15 cellular contexts compared by ENCODE assay signal in the genomic region with DNA sequence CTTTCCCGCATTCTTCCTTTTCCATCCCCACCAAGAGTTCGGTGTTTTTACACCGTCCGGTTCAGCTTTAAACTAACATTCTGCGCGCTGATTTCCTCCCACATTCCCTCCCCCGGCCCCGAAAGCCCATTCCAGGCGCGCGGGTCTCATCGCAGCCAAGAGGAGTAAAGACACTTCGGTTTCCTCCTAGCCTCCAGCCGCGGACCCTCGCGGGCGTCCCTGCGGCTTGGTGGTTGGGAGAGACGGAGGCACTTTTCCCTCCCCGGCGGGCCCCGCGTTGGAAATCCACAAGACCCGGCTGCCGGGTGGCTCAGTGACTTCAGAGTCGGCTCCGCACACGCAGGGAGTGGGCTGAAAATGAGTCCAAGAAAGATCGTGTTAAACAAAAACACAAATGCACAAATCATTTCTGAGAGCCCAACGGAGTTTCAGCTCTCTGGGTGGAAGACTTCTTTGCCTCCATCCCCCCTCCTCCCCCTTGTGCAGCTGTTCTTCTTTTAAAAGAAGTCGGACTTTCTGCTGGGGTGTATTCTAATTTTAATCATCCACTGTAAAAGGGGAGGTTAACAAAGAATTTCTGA. TPM values are rescaled to one million over a fixed set of nuclear protein-coding genes. Genes with fewer than 3 reads are reported as not detected.
A peak's percentile ranks its signal among the peaks of the same experiment; 100 is the strongest.
DNase-seq lines count a peak whose midpoint lies in the region; ATAC-seq, FAIRE-seq and TF ChIP-seq lines count a peak whose summit lies in the region.
"Had no signal": no experiment of that assay in that cellular context is flagged by ENCODE, and none has a peak within 500 bp of the region (broad histone marks: within the 10 kb centered on the region; RNA-seq: fewer than 3 reads in every experiment).

No MANE protein-coding gene starts in this region.

- H2AFZ ChIP-seq in endothelial cell of umbilical vein (ENCODE audit: low read depth, low read length), result no peak overlapping the region

- H4K20me1 ChIP-seq in endothelial cell of umbilical vein (replicated peaks; ENCODE audit: control insufficient read depth, extremely low read depth, insufficient read depth, low read length), result no peaks in the 10 kb centered on the region

- no peaks in the 10 kb centered on the region for H3K9me1 ChIP-seq in endothelial cell of umbilical vein (replicated peaks; ENCODE audit: control insufficient read depth, extremely low read depth, insufficient read depth, low read length)

- in situ Hi-C loops in gastrocnemius medialis (cut with MboI; ENCODE audit: low sequenced_read_pairs in 4 of 4), result loop anchor here in 2 of 4 donors (10.0 to 25.0 kb wide), 2 partner anchors 180 to 263 kb away; no protein-coding TSS in a partner anchor

- H3K9ac ChIP-seq in endothelial cell of umbilical vein (replicated peaks; ENCODE audit: extremely low read depth, insufficient read depth, low read length), result no peak overlapping the region

- peak; percentile 50 for FAIRE-seq in endothelial cell of umbilical vein (lab: Jason Lieb, UNC)
- FAIRE-seq: kidney had no signal

- DNase-seq in NCI-H524 (lab: John Stamatoyannopoulos, UW), result peak; percentile 21 to 49
- DNase-seq in NCI-H524 treated with DMSO at 0.1 percent for 48 hours (lab: John Stamatoyannopoulos, UW), result no peak
- peak; percentile 47 for DNase-seq in LHCN-M2 (ENCODE audit: low read depth)
- no peak for DNase-seq in endothelial cell of umbilical vein (ENCODE audit: low read depth, low spot score)
- DNase-seq in gastrocnemius medialis, result peak in 1 of 2 donors; percentile 33
- DNase-seq in GF-D8 (lab: John Stamatoyannopoulos, UW), result no peak
- DNase-seq in GM19240 (ENCODE audit: insufficient read length, low spot score), result no peak
- DNase-seq: central memory CD4-positive, alpha-beta T cell; EL; kidney; NCI-H226; Right ventricle myocardium superior; stimulated activated CD4-positive, alpha-beta T cell treated with anti-CD3 and anti-CD28 coated beads, Interleukin-2, amount 100 ng/mL, for 24 hours had no signal

- dilution Hi-C loops in endothelial cell of umbilical vein (cut with MboI; ENCODE audit: extremely low pct_ligation_motif_present, low sequenced_read_pairs), result no loop called here

- H3K4me1 ChIP-seq in endothelial cell of umbilical vein (ENCODE audit: control insufficient read depth, extremely low read depth, insufficient read depth, low read length) (peaks cover 2% of the 10 kb centered on the region), gastrocnemius medialis (peaks cover 12 to 13% of the 10 kb centered on the region in 2 donors)

- H3K9me3 ChIP-seq in endothelial cell of umbilical vein (replicated peaks; ENCODE audit: control insufficient read depth, insufficient read depth, low read length), result no peaks in the 10 kb centered on the region
- no peaks in the 10 kb centered on the region for H3K9me3 ChIP-seq in gastrocnemius medialis

- no TSS peak for BruUV-seq in endothelial cell of umbilical vein (replicated peaks; lab: Mats Ljungman, UMichigan)

- no peak overlapping the region for H3K4me2 ChIP-seq in endothelial cell of umbilical vein (ENCODE audit: insufficient read depth, low read length)

- H3K4me3 ChIP-seq in endothelial cell of umbilical vein (replicated peaks in 1 of 3; ENCODE audit: insufficient read depth in 1 of 3, low read depth in 1 of 3, low read length in 3 of 3), result no peak overlapping the region
- H3K4me3 ChIP-seq in gastrocnemius medialis, result peak overlapping the region; percentile 36 to 57 (median 44)

- CTCF ChIA-PET in endothelial cell of umbilical vein (lab: Charles Lee), result no interaction called here

- H3K36me3 ChIP-seq in endothelial cell of umbilical vein (ENCODE audit: control insufficient read depth in 2 of 2, extremely low read depth in 1 of 2, insufficient read depth in 2 of 2, low read length in 2 of 2) (no peaks in the 10 kb centered on the region), gastrocnemius medialis (no peaks in the 10 kb centered on the region)

- intact Hi-C loops in endothelial cell of umbilical vein (cut with micrococcal nuclease), result no loop called here
- intact Hi-C loops in gastrocnemius medialis (cut with DNase I; ENCODE audit: low total_unique reads), result loop anchor here (5.0 kb wide), 1 partner anchor 265 kb away; no protein-coding TSS in a partner anchor

- no peak for TF ChIP-seq CTCF in endothelial cell of umbilical vein (IDR thresholded peaks at IDR 0.05; ENCODE audit: extremely low read depth in 1 of 2, insufficient read depth in 1 of 2, low read depth in 1 of 2, low read length in 2 of 2)
- TF ChIP-seq CTCF in gastrocnemius medialis (IDR thresholded peaks at IDR 0.05 in 4 of 5, conservative IDR thresholded peaks at IDR 0.05 in 1 of 5), result no peak

- no peak for TF ChIP-seq POLR2A in endothelial cell of umbilical vein (IDR thresholded peaks at IDR 0.05; ENCODE audit: low read depth, low read length)
- no peak for TF ChIP-seq POLR2A in gastrocnemius medialis (IDR thresholded peaks at IDR 0.05)

- ATAC-seq in gastrocnemius medialis (no peak), HG03135 (IDR thresholded peaks at IDR 0.05; ENCODE audit: unreplicated experiment) (no peak)

- H3K27me3 ChIP-seq in endothelial cell of umbilical vein (ENCODE audit: control insufficient read depth in 2 of 2, insufficient read depth in 2 of 2, low read length in 2 of 2) (peaks cover 70 to 95% of the 10 kb centered on the region in 2 experiments), gastrocnemius medialis (peaks cover 52 to 77% (median 72%) of the 10 kb centered on the region in 3 donors)

- H3K27ac ChIP-seq in endothelial cell of umbilical vein (ENCODE audit: insufficient read depth, low read depth, low read length) (no peak overlapping the region), gastrocnemius medialis (peak overlapping the region in 1 of 4 donors; percentile 42)

- H3K79me2 ChIP-seq in endothelial cell of umbilical vein (ENCODE audit: control insufficient read depth, insufficient read depth, low read length), result no peaks in the 10 kb centered on the region

- POLR2A ChIA-PET in endothelial cell of umbilical vein (lab: Charles Lee), result no interaction called here

TF ChIP-seq in endothelial cell of umbilical vein, 7 proteins besides CTCF, POLR2A, EP300 and RAD21:
- TF ChIP-seq, protein P1, sequence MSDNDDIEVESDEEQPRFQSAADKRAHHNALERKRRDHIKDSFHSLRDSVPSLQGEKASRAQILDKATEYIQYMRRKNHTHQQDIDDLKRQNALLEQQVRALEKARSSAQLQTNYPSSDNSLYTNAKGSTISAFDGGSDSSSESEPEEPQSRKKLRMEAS (IDR thresholded peaks at IDR 0.05; ENCODE audit: insufficient read depth, insufficient read length), result no peak
- TF ChIP-seq FOS (IDR thresholded peaks at IDR 0.05; ENCODE audit: borderline replicate concordance, insufficient read depth, low read length) (no peak), EZH2 (IDR thresholded peaks at IDR 0.05; ENCODE audit: borderline replicate concordance, low read depth, low read length, severe bottlenecking) (no peak), GATA2 (IDR thresholded peaks at IDR 0.05; ENCODE audit: insufficient read depth, insufficient read length, low read depth, low read length) (no peak), POLR2AphosphoS5 (IDR thresholded peaks at IDR 0.05; ENCODE audit: insufficient read depth, low read depth, low read length) (no peak), MYC (IDR thresholded peaks at IDR 0.05; ENCODE audit: low read depth, low read length) (no peak), JUN (IDR thresholded peaks at IDR 0.05; ENCODE audit: borderline replicate concordance, insufficient read depth, insufficient read length, low read depth) (no peak)

RNA-seq across cellular contexts. Expression of a gene that starts 2.0 kb away (rescaled TPM):
- total RNA-seq in LHCN-M2 (2014; rRNA removed), result 0.06 TPM in 1 of 2 replicates, not detected in the other
- polyA plus RNA-seq in LHCN-M2 (2012), result 0.02 TPM
- not detected in 2 replicates for total RNA-seq in endothelial cell of umbilical vein
- not detected in 2 replicates for polyA plus RNA-seq in endothelial cell of umbilical vein
- polyA plus RNA-seq in endothelial cell of umbilical vein (2011; cell fraction: cytosol; rRNA removed), result not detected in 2 replicates
- polyA plus RNA-seq in endothelial cell of umbilical vein (2011; cell fraction: nucleus; rRNA removed), result not detected in 2 replicates
- not detected in 2 replicates for polyA plus RNA-seq in endothelial cell of umbilical vein (2012)
- polyA minus RNA-seq in endothelial cell of umbilical vein, result not detected in 2 replicates
- not detected for polyA minus RNA-seq in endothelial cell of umbilical vein (2011; cell fraction: cytosol; rRNA and poly(A)+ RNA removed)
- polyA minus RNA-seq in endothelial cell of umbilical vein (2011; cell fraction: nucleus; rRNA and poly(A)+ RNA removed), result not detected in 2 replicates
- 1 to 10 TPM; 2.3 to 5.1 (median 3.5) TPM for total RNA-seq in gastrocnemius medialis
- total RNA-seq: Right ventricle myocardium superior had no signal
- polyA plus RNA-seq: AG04450 had no signal

Comparison
In these comparisons a context has a peak if more than half of its experiments do, and no peak if none do; other contexts are left out.
1. DNase-seq: peak in NCI-H524 (2 of 2) and LHCN-M2 (single experiment); none in NCI-H524 treated with DMSO at 0.1 percent for 48 hours (single experiment), endothelial cell of umbilical vein (single experiment), GF-D8 (single experiment) and GM19240 (single experiment).
2. H3K4me3 ChIP-seq: peak in gastrocnemius medialis (4 of 4); none in endothelial cell of umbilical vein (0 of 3).